In the genomic region with DNA sequence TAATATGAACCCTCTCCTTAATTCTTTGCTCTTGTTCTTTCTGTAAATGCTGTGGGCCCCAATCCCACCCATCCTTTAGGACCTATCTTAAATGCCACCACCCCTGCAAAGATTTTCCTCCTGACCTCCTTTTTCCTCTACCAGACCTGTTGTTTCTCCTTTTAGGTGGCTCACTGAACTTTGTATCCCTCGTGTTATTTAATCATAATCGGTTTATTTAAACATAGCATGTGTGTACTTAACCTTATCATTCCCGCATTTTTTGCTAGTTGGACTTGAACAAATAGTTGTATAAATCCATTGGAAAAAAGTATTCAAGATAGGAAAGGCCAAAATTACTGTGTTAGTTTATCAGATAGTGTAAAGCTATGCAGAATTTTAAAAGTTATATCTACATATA, we compare ENCODE assay signal across 1 cellular context.
TF ChIP-seq lines count a peak whose summit lies in the region.

No MANE protein-coding gene starts in this region.

TF ChIP-seq in HepG2, 621 proteins besides CTCF, POLR2A, EP300 and RAD21 (continued from another document and continues in another):
- TF ChIP-seq, protein P1, sequence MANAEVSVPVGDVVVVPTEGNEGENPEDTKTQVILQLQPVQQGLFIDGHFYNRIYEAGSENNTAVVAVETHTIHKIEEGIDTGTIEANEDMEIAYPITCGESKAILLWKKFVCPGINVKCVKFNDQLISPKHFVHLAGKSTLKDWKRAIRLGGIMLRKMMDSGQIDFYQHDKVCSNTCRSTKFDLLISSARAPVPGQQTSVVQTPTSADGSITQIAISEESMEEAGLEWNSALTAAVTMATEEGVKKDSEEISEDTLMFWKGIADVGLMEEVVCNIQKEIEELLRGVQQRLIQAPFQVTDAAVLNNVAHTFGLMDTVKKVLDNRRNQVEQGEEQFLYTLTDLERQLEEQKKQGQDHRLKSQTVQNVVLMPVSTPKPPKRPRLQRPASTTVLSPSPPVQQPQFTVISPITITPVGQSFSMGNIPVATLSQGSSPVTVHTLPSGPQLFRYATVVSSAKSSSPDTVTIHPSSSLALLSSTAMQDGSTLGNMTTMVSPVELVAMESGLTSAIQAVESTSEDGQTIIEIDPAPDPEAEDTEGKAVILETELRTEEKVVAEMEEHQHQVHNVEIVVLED (CRISPR knock-in tag; IDR thresholded peaks at IDR 0.05; ENCODE audit: borderline replicate concordance): no peak
- TF ChIP-seq, protein P2, sequence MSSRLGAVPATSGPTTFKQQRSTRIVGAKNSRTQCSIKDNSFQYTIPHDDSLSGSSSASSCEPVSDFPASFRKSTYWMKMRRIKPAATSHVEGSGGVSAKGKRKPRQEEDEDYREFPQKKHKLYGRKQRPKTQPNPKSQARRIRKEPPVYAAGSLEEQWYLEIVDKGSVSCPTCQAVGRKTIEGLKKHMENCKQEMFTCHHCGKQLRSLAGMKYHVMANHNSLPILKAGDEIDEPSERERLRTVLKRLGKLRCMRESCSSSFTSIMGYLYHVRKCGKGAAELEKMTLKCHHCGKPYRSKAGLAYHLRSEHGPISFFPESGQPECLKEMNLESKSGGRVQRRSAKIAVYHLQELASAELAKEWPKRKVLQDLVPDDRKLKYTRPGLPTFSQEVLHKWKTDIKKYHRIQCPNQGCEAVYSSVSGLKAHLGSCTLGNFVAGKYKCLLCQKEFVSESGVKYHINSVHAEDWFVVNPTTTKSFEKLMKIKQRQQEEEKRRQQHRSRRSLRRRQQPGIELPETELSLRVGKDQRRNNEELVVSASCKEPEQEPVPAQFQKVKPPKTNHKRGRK (CRISPR knock-in tag; IDR thresholded peaks at IDR 0.05): no peak
- TF ChIP-seq CEBPG (CRISPR knock-in tag; IDR thresholded peaks at IDR 0.05) (peak; percentile 40; the same call in 1 of the 2 replicates), ZNF207 (IDR thresholded peaks at IDR 0.05; ENCODE audit: borderline replicate concordance) (no peak), THAP11 (CRISPR knock-in tag; IDR thresholded peaks at IDR 0.05) (no peak; the same call in 1 of the 2 replicates), ZNF724P (CRISPR knock-in tag; IDR thresholded peaks at IDR 0.05; ENCODE audit: borderline replicate concordance) (no peak), ZNF552 (CRISPR knock-in tag; IDR thresholded peaks at IDR 0.05; ENCODE audit: borderline replicate concordance) (no peak; the same call in 1 of the 2 replicates), ETV5 (CRISPR knock-in tag; IDR thresholded peaks at IDR 0.05; ENCODE audit: borderline replicate concordance) (no peak), ZFAT (CRISPR knock-in tag; conservative IDR thresholded peaks at IDR 0.05) (no peak), SOX13 (IDR thresholded peaks at IDR 0.05) (no peak), SOX13 (CRISPR knock-in tag; conservative IDR thresholded peaks at IDR 0.05 in 1 of 2, IDR thresholded peaks at IDR 0.05 in 1 of 2) (peak in 1 of 2 experiments; percentile 62; a peak in 1 of 4 replicates), CCAR2 (optimal IDR thresholded peaks at IDR 0.05; ENCODE audit: low read depth, low read length) (no peak), ZNF441 (CRISPR knock-in tag; IDR thresholded peaks at IDR 0.05; ENCODE audit: borderline replicate concordance) (no peak), PTBP1 (IDR thresholded peaks at IDR 0.05; ENCODE audit: low read depth, low read length, poor library complexity, severe bottlenecking) (no peak), IRX3 (CRISPR knock-in tag; IDR thresholded peaks at IDR 0.05; ENCODE audit: borderline replicate concordance, low read depth) (no peak), NCOA1 (CRISPR knock-in tag; IDR thresholded peaks at IDR 0.05) (no peak), BCL6 (CRISPR knock-in tag; IDR thresholded peaks at IDR 0.05) (peak; percentile 59), NFIC (IDR thresholded peaks at IDR 0.05; ENCODE audit: low read length) (peak; percentile 43; the same call in 1 of the 2 replicates), JUND (CRISPR knock-in tag; IDR thresholded peaks at IDR 0.05) (no peak), PPARG (CRISPR knock-in tag; conservative IDR thresholded peaks at IDR 0.05) (0 out of 2 replicates have a peak, but pooled peaks have one; percentile 21), ZNF121 (CRISPR knock-in tag; IDR thresholded peaks at IDR 0.05) (no peak), ZNF83 (CRISPR knock-in tag; IDR thresholded peaks at IDR 0.05; ENCODE audit: borderline replicate concordance) (no peak), ZNF431 (CRISPR knock-in tag; IDR thresholded peaks at IDR 0.05; ENCODE audit: borderline replicate concordance, low read depth) (no peak), ADNP (CRISPR knock-in tag; IDR thresholded peaks at IDR 0.05) (no peak), GTF2F1 (IDR thresholded peaks at IDR 0.05; ENCODE audit: low read length) (no peak), MAFG (CRISPR knock-in tag; IDR thresholded peaks at IDR 0.05) (no peak), ELF3 (CRISPR knock-in tag; IDR thresholded peaks at IDR 0.05) (peak; percentile 42; the same call in 1 of the 2 replicates), GTF3A (CRISPR knock-in tag; conservative IDR thresholded peaks at IDR 0.05) (no peak), TCF7 (IDR thresholded peaks at IDR 0.05; ENCODE audit: low read depth) (no peak; the same call in 1 of the 2 replicates), TEAD3 (CRISPR knock-in tag; optimal IDR thresholded peaks at IDR 0.05; ENCODE audit: borderline replicate concordance) (peak; percentile 12), U2AF1 (optimal IDR thresholded peaks at IDR 0.05; ENCODE audit: low read depth, low read length) (no peak), GATA4 (IDR thresholded peaks at IDR 0.05; ENCODE audit: borderline replicate concordance, low read depth) (peak; percentile 50; the same call in 1 of the 2 replicates), HDAC2 (CRISPR knock-in tag; IDR thresholded peaks at IDR 0.05) (peak; percentile 37), MED1 (CRISPR knock-in tag; IDR thresholded peaks at IDR 0.05) (0 out of 2 replicates have a peak, but pooled peaks have one; percentile 15), ZNF660 (CRISPR knock-in tag; IDR thresholded peaks at IDR 0.05; ENCODE audit: borderline replicate concordance, low read depth) (no peak), ZNF550 (CRISPR knock-in tag; IDR thresholded peaks at IDR 0.05; ENCODE audit: borderline replicate concordance) (no peak), ZBTB3 (CRISPR knock-in tag; IDR thresholded peaks at IDR 0.05; ENCODE audit: borderline replicate concordance, low read depth) (no peak)
- TF ChIP-seq, protein P3, sequence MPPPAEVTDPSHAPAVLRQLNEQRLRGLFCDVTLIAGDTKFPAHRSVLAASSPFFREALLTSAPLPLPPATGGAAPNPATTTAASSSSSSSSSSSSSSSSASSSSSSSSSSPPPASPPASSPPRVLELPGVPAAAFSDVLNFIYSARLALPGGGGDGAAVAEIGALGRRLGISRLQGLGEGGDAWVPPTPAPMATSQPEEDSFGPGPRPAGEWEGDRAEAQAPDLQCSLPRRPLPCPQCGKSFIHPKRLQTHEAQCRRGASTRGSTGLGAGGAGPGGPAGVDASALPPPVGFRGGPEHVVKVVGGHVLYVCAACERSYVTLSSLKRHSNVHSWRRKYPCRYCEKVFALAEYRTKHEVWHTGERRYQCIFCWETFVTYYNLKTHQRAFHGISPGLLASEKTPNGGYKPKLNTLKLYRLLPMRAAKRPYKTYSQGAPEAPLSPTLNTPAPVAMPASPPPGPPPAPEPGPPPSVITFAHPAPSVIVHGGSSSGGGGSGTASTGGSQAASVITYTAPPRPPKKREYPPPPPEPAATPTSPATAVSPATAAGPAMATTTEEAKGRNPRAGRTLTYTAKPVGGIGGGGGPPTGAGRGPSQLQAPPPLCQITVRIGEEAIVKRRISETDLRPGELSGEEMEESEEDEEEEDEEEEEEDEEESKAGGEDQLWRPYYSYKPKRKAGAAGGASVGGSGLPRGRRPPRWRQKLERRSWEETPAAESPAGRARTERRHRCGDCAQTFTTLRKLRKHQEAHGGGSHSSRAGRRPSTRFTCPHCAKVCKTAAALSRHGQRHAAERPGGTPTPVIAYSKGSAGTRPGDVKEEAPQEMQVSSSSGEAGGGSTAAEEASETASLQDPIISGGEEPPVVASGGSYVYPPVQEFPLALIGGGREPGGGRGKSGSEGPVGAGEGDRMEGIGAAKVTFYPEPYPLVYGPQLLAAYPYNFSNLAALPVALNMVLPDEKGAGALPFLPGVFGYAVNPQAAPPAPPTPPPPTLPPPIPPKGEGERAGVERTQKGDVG (CRISPR knock-in tag; IDR thresholded peaks at IDR 0.05; ENCODE audit: borderline replicate concordance): no peak
- TF ChIP-seq, protein P4, sequence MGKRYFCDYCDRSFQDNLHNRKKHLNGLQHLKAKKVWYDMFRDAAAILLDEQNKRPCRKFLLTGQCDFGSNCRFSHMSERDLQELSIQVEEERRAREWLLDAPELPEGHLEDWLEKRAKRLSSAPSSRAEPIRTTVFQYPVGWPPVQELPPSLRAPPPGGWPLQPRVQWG (CRISPR knock-in tag; IDR thresholded peaks at IDR 0.05; ENCODE audit: borderline replicate concordance, low read depth): no peak
- TF ChIP-seq, protein P5, sequence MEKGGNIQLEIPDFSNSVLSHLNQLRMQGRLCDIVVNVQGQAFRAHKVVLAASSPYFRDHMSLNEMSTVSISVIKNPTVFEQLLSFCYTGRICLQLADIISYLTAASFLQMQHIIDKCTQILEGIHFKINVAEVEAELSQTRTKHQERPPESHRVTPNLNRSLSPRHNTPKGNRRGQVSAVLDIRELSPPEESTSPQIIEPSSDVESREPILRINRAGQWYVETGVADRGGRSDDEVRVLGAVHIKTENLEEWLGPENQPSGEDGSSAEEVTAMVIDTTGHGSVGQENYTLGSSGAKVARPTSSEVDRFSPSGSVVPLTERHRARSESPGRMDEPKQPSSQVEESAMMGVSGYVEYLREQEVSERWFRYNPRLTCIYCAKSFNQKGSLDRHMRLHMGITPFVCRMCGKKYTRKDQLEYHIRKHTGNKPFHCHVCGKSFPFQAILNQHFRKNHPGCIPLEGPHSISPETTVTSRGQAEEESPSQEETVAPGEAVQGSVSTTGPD (CRISPR knock-in tag; IDR thresholded peaks at IDR 0.05): no peak
- TF ChIP-seq, protein P6, sequence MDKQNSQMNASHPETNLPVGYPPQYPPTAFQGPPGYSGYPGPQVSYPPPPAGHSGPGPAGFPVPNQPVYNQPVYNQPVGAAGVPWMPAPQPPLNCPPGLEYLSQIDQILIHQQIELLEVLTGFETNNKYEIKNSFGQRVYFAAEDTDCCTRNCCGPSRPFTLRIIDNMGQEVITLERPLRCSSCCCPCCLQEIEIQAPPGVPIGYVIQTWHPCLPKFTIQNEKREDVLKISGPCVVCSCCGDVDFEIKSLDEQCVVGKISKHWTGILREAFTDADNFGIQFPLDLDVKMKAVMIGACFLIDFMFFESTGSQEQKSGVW (CRISPR knock-in tag; IDR thresholded peaks at IDR 0.05; ENCODE audit: borderline replicate concordance): no peak
- TF ChIP-seq, protein P7, sequence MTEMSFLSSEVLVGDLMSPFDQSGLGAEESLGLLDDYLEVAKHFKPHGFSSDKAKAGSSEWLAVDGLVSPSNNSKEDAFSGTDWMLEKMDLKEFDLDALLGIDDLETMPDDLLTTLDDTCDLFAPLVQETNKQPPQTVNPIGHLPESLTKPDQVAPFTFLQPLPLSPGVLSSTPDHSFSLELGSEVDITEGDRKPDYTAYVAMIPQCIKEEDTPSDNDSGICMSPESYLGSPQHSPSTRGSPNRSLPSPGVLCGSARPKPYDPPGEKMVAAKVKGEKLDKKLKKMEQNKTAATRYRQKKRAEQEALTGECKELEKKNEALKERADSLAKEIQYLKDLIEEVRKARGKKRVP (CRISPR knock-in tag; IDR thresholded peaks at IDR 0.05): peak in 1 of 2 experiments; percentile 41; a peak in 1 of 4 replicates
- TF ChIP-seq, protein P8, sequence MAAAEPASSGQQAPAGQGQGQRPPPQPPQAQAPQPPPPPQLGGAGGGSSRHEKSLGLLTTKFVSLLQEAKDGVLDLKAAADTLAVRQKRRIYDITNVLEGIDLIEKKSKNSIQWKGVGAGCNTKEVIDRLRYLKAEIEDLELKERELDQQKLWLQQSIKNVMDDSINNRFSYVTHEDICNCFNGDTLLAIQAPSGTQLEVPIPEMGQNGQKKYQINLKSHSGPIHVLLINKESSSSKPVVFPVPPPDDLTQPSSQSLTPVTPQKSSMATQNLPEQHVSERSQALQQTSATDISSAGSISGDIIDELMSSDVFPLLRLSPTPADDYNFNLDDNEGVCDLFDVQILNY (CRISPR knock-in tag; conservative IDR thresholded peaks at IDR 0.05): no peak
- TF ChIP-seq, protein P9, sequence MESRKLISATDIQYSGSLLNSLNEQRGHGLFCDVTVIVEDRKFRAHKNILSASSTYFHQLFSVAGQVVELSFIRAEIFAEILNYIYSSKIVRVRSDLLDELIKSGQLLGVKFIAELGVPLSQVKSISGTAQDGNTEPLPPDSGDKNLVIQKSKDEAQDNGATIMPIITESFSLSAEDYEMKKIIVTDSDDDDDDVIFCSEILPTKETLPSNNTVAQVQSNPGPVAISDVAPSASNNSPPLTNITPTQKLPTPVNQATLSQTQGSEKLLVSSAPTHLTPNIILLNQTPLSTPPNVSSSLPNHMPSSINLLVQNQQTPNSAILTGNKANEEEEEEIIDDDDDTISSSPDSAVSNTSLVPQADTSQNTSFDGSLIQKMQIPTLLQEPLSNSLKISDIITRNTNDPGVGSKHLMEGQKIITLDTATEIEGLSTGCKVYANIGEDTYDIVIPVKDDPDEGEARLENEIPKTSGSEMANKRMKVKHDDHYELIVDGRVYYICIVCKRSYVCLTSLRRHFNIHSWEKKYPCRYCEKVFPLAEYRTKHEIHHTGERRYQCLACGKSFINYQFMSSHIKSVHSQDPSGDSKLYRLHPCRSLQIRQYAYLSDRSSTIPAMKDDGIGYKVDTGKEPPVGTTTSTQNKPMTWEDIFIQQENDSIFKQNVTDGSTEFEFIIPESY (CRISPR knock-in tag; IDR thresholded peaks at IDR 0.05): no peak
- TF ChIP-seq, protein P10, sequence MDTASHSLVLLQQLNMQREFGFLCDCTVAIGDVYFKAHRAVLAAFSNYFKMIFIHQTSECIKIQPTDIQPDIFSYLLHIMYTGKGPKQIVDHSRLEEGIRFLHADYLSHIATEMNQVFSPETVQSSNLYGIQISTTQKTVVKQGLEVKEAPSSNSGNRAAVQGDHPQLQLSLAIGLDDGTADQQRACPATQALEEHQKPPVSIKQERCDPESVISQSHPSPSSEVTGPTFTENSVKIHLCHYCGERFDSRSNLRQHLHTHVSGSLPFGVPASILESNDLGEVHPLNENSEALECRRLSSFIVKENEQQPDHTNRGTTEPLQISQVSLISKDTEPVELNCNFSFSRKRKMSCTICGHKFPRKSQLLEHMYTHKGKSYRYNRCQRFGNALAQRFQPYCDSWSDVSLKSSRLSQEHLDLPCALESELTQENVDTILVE (CRISPR knock-in tag; IDR thresholded peaks at IDR 0.05): 0 out of 2 replicates have a peak, but pooled peaks have one; percentile 18
- TF ChIP-seq, protein P11, sequence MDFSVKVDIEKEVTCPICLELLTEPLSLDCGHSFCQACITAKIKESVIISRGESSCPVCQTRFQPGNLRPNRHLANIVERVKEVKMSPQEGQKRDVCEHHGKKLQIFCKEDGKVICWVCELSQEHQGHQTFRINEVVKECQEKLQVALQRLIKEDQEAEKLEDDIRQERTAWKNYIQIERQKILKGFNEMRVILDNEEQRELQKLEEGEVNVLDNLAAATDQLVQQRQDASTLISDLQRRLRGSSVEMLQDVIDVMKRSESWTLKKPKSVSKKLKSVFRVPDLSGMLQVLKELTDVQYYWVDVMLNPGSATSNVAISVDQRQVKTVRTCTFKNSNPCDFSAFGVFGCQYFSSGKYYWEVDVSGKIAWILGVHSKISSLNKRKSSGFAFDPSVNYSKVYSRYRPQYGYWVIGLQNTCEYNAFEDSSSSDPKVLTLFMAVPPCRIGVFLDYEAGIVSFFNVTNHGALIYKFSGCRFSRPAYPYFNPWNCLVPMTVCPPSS (IDR thresholded peaks at IDR 0.05): no peak
